In genomic region chr7:4633012-4633411, GRCh38 we compare ENCODE assay signal across 10 cellular contexts. TPM values are rescaled to one million over a fixed set of nuclear protein-coding genes. Genes with fewer than 3 reads are reported as not detected.
A peak's percentile ranks its signal among the peaks of the same experiment; 100 is the strongest.
DNase-seq lines count a peak whose midpoint lies in the region; ATAC-seq and TF ChIP-seq lines count a peak whose summit lies in the region.
"Had no signal": no experiment of that assay in that cellular context is flagged by ENCODE, and none has a peak within 500 bp of the region (broad histone marks: within the 10 kb centered on the region; RNA-seq: fewer than 3 reads in every experiment).

No MANE protein-coding gene starts in this region.

- no peaks in the 10 kb centered on the region for H3K36me3 Mint-ChIP-seq in activated CD8-positive, alpha-beta memory T cell treated with anti-CD3 and anti-CD28 coated beads, Interleukin-2, amount 10 ng/mL, durations not matched to agents 7 days and 5 days
- H3K36me3 Mint-ChIP-seq: memory B cell had no signal

- ATAC-seq in activated CD8-positive, alpha-beta memory T cell treated with anti-CD3 and anti-CD28 coated beads, Interleukin-2, amount 10 ng/mL, durations not matched to agents 7 days and 5 days = no peak

- in situ Hi-C loops in SK-MEL-5 (cut with HindIII; ENCODE audit: low pct_unique_long_range_greater_than_20kb, low sequenced_read_pairs) = no loop called here

- CTCF ChIA-PET in activated CD8-positive, alpha-beta memory T cell treated with anti-CD3 and anti-CD28 coated beads, Interleukin-2, amount 10 ng/mL, durations not matched to agents 7 days and 5 days (lab: Charles Lee) = no interaction called here

- no peaks in the 10 kb centered on the region for H3K9me3 Mint-ChIP-seq in activated CD8-positive, alpha-beta memory T cell treated with anti-CD3 and anti-CD28 coated beads, Interleukin-2, amount 10 ng/mL, durations not matched to agents 7 days and 5 days (ENCODE audit: low read depth)
- H3K9me3 Mint-ChIP-seq: memory B cell had no signal

- H3K27ac Mint-ChIP-seq in activated CD8-positive, alpha-beta memory T cell treated with anti-CD3 and anti-CD28 coated beads, Interleukin-2, amount 10 ng/mL, durations not matched to agents 7 days and 5 days = no peak overlapping the region
- H3K27ac Mint-ChIP-seq: memory B cell had no signal

- H3K27me3 Mint-ChIP-seq in activated CD8-positive, alpha-beta memory T cell treated with anti-CD3 and anti-CD28 coated beads, Interleukin-2, amount 10 ng/mL, durations not matched to agents 7 days and 5 days = peaks cover 5% of the 10 kb centered on the region

- H3K4me1 Mint-ChIP-seq in activated CD8-positive, alpha-beta memory T cell treated with anti-CD3 and anti-CD28 coated beads, Interleukin-2, amount 10 ng/mL, durations not matched to agents 7 days and 5 days = no peaks in the 10 kb centered on the region
- H3K4me1 Mint-ChIP-seq: memory B cell had no signal

- H3K4me3 ChIP-seq in AG10803 (ENCODE audit: low read length) (no peak overlapping the region), fibroblast of the aortic adventitia (ENCODE audit: low read depth, low read length) (no peak overlapping the region)
- H3K4me3 ChIP-seq: right lobe of liver had no signal

- H3K4me3 Mint-ChIP-seq in activated CD8-positive, alpha-beta memory T cell treated with anti-CD3 and anti-CD28 coated beads, Interleukin-2, amount 10 ng/mL, durations not matched to agents 7 days and 5 days = no peak overlapping the region
- H3K4me3 Mint-ChIP-seq: memory B cell had no signal

- peak; percentile 43 for DNase-seq in AG10803 (ENCODE audit: low read depth)
- peak; percentile 63 for DNase-seq in ELR (ENCODE audit: low read depth)
- peak; percentile 58 for DNase-seq in SK-MEL-5 (ENCODE audit: low read depth, low spot score)
- DNase-seq in fibroblast of the aortic adventitia (ENCODE audit: low read depth) = peak; percentile 60
- no peak for DNase-seq in activated CD8-positive, alpha-beta memory T cell treated with anti-CD3 and anti-CD28 coated beads, Interleukin-2, amount 10 ng/mL, durations not matched to agents 7 days and 5 days
- no peak for DNase-seq in NCI-H1105 (lab: John Stamatoyannopoulos, UW)
- DNase-seq in NOMO-1 treated with DMSO at 0.1 percent for 48 hours (lab: John Stamatoyannopoulos, UW; ENCODE audit: unreplicated experiment) = no peak
- DNase-seq: WERI-Rb-1 had no signal

- TF ChIP-seq CTCF in AG10803 (conservative IDR thresholded peaks at IDR 0.05; ENCODE audit: low read length) = no peak
- TF ChIP-seq CTCF in fibroblast of the aortic adventitia (IDR thresholded peaks at IDR 0.05; ENCODE audit: insufficient read depth, low read length) = no peak

RNA-seq across cellular contexts. Expression of gene FOXK1, which starts 49.1 kb away (rescaled TPM):
- 14.5 and 16.3 TPM in 2 replicates for total RNA-seq in SK-MEL-5 (2014; rRNA removed; shearing (Covaris generic))
- 24.9 and 30.0 TPM in 2 replicates for polyA plus RNA-seq in SK-MEL-5 (2015; cell fraction: cytosol; rRNA removed)
- polyA plus RNA-seq in SK-MEL-5 (2015; cell fraction: nucleus; rRNA removed) = 22.3 and 25.9 TPM in 2 replicates
- total RNA-seq in fibroblast of the aortic adventitia (ENCODE audit: low replicate concordance) = 27.8 and 29.1 TPM in 2 replicates
- 10 to 100 TPM; 27.1 to 31.2 TPM for total RNA-seq in activated CD8-positive, alpha-beta memory T cell treated with anti-CD3 and anti-CD28 coated beads, Interleukin-2, amount 10 ng/mL, durations not matched to agents 7 days and 5 days

Comparison
In these comparisons a context has a peak if more than half of its experiments do, and no peak if none do; other contexts are left out.
1. DNase-seq: peak in AG10803 (single experiment), ELR (single experiment), SK-MEL-5 (single experiment) and fibroblast of the aortic adventitia (single experiment); none in activated CD8-positive, alpha-beta memory T cell treated with anti-CD3 and anti-CD28 coated beads, Interleukin-2, amount 10 ng/mL, durations not matched to agents 7 days and 5 days (single experiment), NCI-H1105 (single experiment) and NOMO-1 treated with DMSO at 0.1 percent for 48 hours (single experiment).